Comparison of ENCODE assay signal across 12 cellular contexts in genomic region chr5:82820958-82821880, GRCh38.
DNase-seq lines count a peak whose midpoint lies in the region; ATAC-seq and TF ChIP-seq lines count a peak whose summit lies in the region.
"Had no signal": no experiment of that assay in that cellular context is flagged by ENCODE, and none has a peak within 500 bp of the region (broad histone marks: within the 10 kb centered on the region; RNA-seq: fewer than 3 reads in every experiment).

No MANE protein-coding gene starts in this region.

- H3K36me3 Mint-ChIP-seq in IgD-negative memory B cell, result no peaks in the 10 kb centered on the region
- no peaks in the 10 kb centered on the region for H3K36me3 Mint-ChIP-seq in neural crest cell (ENCODE audit: low read depth)
- H3K36me3 Mint-ChIP-seq: activated naive CD4-positive, alpha-beta T cell treated with anti-CD3 and anti-CD28 coated beads, Interleukin-2, amount 50 U/mL, for 24 hours had no signal

- DNase-seq in NCI-H1417 (lab: John Stamatoyannopoulos, UW), result peak; percentile 8 to 64 (median 33)
- DNase-seq in NCI-H1417 treated with DMSO at 0.1 percent for 48 hours (lab: John Stamatoyannopoulos, UW), result no peak
- DNase-seq in neural crest cell (ENCODE audit: low read depth, low spot score), result no peak
- DNase-seq in NK-92 treated with Interleukin-12 subunit alpha and Interleukin-12 subunit beta, amount 100 ng/mL, for 24 hours (lab: John Stamatoyannopoulos, UW), result no peak
- DNase-seq in AG20443 (ENCODE audit: low spot score), result no peak
- no peak for DNase-seq in NAMALWA (ENCODE audit: low spot score)
- DNase-seq: SJCRH30, thyroid gland had no signal

- H3K27me3 Mint-ChIP-seq in IgD-negative memory B cell, result no peaks in the 10 kb centered on the region
- H3K27me3 Mint-ChIP-seq in neural crest cell (ENCODE audit: low read depth), result no peaks in the 10 kb centered on the region

- no peak for TF ChIP-seq CTCF in neural crest cell (conservative IDR thresholded peaks at IDR 0.05)

- ATAC-seq in HG02610 (IDR thresholded peaks at IDR 0.05; ENCODE audit: unreplicated experiment), result peak; percentile 64
- ATAC-seq: gastroesophageal sphincter had no signal

- no peaks in the 10 kb centered on the region for H3K9me3 Mint-ChIP-seq in IgD-negative memory B cell
- peaks cover 3% of the 10 kb centered on the region for H3K9me3 Mint-ChIP-seq in neural crest cell
- H3K9me3 Mint-ChIP-seq: activated naive CD4-positive, alpha-beta T cell treated with anti-CD3 and anti-CD28 coated beads, Interleukin-2, amount 50 U/mL, for 24 hours had no signal

- H3K4me3 Mint-ChIP-seq in IgD-negative memory B cell, result peak overlapping the region; percentile 12 to 72 (median 62)
- H3K4me3 Mint-ChIP-seq in neural crest cell, result no peak overlapping the region
- H3K4me3 Mint-ChIP-seq: activated naive CD4-positive, alpha-beta T cell treated with anti-CD3 and anti-CD28 coated beads, Interleukin-2, amount 50 U/mL, for 24 hours had no signal

- H3K4me1 Mint-ChIP-seq in IgD-negative memory B cell (peaks cover 10 to 21% (median 14%) of the 10 kb centered on the region in 3 donors), neural crest cell (peaks cover 44% of the 10 kb centered on the region)
- H3K4me1 Mint-ChIP-seq: activated naive CD4-positive, alpha-beta T cell treated with anti-CD3 and anti-CD28 coated beads, Interleukin-2, amount 50 U/mL, for 24 hours had no signal

- peak overlapping the region; percentile 28 to 37 (median 33) for H3K27ac Mint-ChIP-seq in IgD-negative memory B cell
- peak overlapping the region; percentile 60 for H3K27ac Mint-ChIP-seq in neural crest cell (ENCODE audit: unreplicated experiment)
- H3K27ac Mint-ChIP-seq: activated naive CD4-positive, alpha-beta T cell treated with anti-CD3 and anti-CD28 coated beads, Interleukin-2, amount 50 U/mL, for 24 hours had no signal

Comparison
In these comparisons a context has a peak if more than half of its experiments do, and no peak if none do; other contexts are left out.
1. DNase-seq: peak in NCI-H1417 (3 of 3); none in NCI-H1417 treated with DMSO at 0.1 percent for 48 hours (single experiment), neural crest cell (single experiment), NK-92 treated with Interleukin-12 subunit alpha and Interleukin-12 subunit beta, amount 100 ng/mL, for 24 hours (single experiment), AG20443 (single experiment) and NAMALWA (single experiment).